1 cellular context compared by ENCODE assay signal in genomic region chr1:153614189-153614900, GRCh38.
TF ChIP-seq lines count a peak whose summit lies in the region.

No MANE protein-coding gene starts in this region.

TF ChIP-seq in WTC11, 78 proteins besides CTCF, POLR2A, EP300 and RAD21 (continued from another document):
- TF ChIP-seq, protein P1, sequence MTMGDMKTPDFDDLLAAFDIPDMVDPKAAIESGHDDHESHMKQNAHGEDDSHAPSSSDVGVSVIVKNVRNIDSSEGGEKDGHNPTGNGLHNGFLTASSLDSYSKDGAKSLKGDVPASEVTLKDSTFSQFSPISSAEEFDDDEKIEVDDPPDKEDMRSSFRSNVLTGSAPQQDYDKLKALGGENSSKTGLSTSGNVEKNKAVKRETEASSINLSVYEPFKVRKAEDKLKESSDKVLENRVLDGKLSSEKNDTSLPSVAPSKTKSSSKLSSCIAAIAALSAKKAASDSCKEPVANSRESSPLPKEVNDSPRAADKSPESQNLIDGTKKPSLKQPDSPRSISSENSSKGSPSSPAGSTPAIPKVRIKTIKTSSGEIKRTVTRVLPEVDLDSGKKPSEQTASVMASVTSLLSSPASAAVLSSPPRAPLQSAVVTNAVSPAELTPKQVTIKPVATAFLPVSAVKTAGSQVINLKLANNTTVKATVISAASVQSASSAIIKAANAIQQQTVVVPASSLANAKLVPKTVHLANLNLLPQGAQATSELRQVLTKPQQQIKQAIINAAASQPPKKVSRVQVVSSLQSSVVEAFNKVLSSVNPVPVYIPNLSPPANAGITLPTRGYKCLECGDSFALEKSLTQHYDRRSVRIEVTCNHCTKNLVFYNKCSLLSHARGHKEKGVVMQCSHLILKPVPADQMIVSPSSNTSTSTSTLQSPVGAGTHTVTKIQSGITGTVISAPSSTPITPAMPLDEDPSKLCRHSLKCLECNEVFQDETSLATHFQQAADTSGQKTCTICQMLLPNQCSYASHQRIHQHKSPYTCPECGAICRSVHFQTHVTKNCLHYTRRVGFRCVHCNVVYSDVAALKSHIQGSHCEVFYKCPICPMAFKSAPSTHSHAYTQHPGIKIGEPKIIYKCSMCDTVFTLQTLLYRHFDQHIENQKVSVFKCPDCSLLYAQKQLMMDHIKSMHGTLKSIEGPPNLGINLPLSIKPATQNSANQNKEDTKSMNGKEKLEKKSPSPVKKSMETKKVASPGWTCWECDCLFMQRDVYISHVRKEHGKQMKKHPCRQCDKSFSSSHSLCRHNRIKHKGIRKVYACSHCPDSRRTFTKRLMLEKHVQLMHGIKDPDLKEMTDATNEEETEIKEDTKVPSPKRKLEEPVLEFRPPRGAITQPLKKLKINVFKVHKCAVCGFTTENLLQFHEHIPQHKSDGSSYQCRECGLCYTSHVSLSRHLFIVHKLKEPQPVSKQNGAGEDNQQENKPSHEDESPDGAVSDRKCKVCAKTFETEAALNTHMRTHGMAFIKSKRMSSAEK (CRISPR knock-in tag; IDR thresholded peaks at IDR 0.05; ENCODE audit: borderline replicate concordance), result no peak
- TF ChIP-seq NFE2L1 (CRISPR knock-in tag; IDR thresholded peaks at IDR 0.05) (no peak), ATF1 (CRISPR knock-in tag; IDR thresholded peaks at IDR 0.05) (no peak), ZNF317 (CRISPR knock-in tag; IDR thresholded peaks at IDR 0.05; ENCODE audit: borderline replicate concordance, low read depth) (no peak), ZNF396 (CRISPR knock-in tag; IDR thresholded peaks at IDR 0.05; ENCODE audit: borderline replicate concordance) (no peak), ESRRA (CRISPR knock-in tag; IDR thresholded peaks at IDR 0.05; ENCODE audit: borderline replicate concordance) (no peak), PREB (CRISPR knock-in tag; IDR thresholded peaks at IDR 0.05; ENCODE audit: borderline replicate concordance) (no peak), CREM (CRISPR knock-in tag; IDR thresholded peaks at IDR 0.05) (no peak), ETV6 (CRISPR knock-in tag; IDR thresholded peaks at IDR 0.05) (no peak), ZNF512 (CRISPR knock-in tag; IDR thresholded peaks at IDR 0.05; ENCODE audit: borderline replicate concordance) (no peak), ZNF138 (CRISPR knock-in tag; conservative IDR thresholded peaks at IDR 0.05) (no peak)
- TF ChIP-seq, protein P2, sequence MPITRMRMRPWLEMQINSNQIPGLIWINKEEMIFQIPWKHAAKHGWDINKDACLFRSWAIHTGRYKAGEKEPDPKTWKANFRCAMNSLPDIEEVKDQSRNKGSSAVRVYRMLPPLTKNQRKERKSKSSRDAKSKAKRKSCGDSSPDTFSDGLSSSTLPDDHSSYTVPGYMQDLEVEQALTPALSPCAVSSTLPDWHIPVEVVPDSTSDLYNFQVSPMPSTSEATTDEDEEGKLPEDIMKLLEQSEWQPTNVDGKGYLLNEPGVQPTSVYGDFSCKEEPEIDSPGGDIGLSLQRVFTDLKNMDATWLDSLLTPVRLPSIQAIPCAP (CRISPR knock-in tag; IDR thresholded peaks at IDR 0.05), result no peak
- TF ChIP-seq, protein P3, sequence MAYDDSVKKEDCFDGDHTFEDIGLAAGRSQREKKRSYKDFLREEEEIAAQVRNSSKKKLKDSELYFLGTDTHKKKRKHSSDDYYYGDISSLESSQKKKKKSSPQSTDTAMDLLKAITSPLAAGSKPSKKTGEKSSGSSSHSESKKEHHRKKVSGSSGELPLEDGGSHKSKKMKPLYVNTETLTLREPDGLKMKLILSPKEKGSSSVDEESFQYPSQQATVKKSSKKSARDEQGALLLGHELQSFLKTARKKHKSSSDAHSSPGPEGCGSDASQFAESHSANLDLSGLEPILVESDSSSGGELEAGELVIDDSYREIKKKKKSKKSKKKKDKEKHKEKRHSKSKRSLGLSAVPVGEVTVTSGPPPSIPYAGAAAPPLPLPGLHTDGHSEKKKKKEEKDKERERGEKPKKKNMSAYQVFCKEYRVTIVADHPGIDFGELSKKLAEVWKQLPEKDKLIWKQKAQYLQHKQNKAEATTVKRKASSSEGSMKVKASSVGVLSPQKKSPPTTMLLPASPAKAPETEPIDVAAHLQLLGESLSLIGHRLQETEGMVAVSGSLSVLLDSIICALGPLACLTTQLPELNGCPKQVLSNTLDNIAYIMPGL (CRISPR knock-in tag; IDR thresholded peaks at IDR 0.05), result no peak
